In the genomic region with DNA sequence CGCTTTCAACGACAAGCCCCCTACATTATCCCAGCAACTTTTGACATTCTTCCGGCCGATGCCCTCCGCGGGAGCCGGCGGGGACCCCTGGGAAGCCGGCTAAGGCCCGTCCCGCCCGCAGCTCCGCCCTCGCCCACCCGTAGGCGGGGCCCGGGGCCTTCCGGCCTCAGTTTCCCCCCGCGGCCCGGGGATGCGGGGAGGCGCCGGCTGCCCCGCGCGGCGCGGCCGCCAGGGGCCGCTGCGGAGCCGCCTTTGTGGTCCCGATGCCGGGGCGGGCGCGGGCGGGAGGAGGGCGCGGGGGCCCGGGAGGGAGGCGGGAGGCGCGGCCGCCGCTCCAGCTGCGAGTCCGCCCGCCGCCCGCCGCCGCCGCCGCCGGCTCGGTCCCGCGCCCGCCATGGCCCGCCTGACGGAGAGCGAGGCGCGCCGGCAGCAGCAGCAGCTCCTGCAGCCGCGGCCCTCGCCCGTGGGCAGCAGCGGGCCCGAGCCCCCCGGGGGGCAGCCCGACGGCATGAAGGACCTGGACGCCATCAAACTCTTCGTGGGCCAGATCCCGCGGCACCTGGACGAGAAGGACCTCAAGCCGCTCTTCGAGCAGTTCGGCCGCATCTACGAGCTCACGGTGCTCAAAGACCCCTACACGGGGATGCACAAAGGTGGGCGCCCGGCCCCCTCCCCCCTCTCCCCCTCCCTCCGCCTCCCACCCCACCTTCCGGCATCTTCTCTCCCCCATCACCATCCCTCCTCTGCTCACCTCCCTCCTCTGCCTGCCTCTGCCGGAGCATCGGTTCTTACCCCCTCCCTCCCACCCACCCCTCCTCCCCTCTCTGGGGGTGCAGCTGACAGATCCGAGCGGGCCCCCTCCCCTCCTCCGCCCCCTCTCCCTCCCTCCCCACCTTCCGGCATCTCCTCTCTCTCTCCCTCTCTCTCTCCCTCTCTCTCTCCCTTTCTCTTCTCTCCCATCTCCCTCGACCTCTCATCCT, we compare ENCODE assay signal across 1 cellular context.
TF ChIP-seq lines count a peak whose summit lies in the region.

A gene (plus strand): TSS at position 316 of the 980 bp plus-strand sequence. CDS start 79 bp downstream, at position 395.

TF ChIP-seq in liver, 16 proteins besides CTCF, POLR2A, EP300 and RAD21 (continued from another document):
- TF ChIP-seq, protein P1, sequence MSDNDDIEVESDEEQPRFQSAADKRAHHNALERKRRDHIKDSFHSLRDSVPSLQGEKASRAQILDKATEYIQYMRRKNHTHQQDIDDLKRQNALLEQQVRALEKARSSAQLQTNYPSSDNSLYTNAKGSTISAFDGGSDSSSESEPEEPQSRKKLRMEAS (IDR thresholded peaks at IDR 0.05), result no peak
- no peak for TF ChIP-seq RXRA (IDR thresholded peaks at IDR 0.05)
- TF ChIP-seq JUND (IDR thresholded peaks at IDR 0.05), result no peak
